Comparison of ENCODE assay signal across 9 cellular contexts in the genomic region with DNA sequence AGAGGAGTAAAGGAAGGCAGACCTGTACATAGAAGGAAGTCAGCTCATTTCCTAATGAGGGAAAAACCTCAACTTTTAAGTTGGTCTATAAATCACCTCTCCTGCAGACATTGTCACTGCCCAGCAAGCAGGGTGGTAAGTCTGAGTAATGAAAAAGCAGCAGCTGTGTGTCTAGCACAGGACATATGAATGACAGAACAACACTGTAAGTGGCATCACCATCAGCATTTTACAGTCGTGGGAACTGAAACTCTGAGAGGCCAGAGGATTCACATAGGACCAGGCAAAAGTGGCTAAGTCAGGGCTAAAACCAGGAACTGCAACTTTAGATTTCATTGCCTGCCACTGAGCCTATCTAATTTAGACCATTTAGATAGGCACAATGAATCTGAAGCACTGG.
DNase-seq lines count a peak whose midpoint lies in the region; ATAC-seq lines count a peak whose summit lies in the region.
"Had no signal": no experiment of that assay in that cellular context is flagged by ENCODE, and none has a peak within 500 bp of the region (broad histone marks: within the 10 kb centered on the region; RNA-seq: fewer than 3 reads in every experiment).

No MANE protein-coding gene starts in this region.

- ATAC-seq in GM19023 (IDR thresholded peaks at IDR 0.05; ENCODE audit: unreplicated experiment) (peak; percentile 95), GM21786 (IDR thresholded peaks at IDR 0.05; ENCODE audit: unreplicated experiment) (peak; percentile 98), HG03432 (IDR thresholded peaks at IDR 0.05; ENCODE audit: unreplicated experiment) (peak; percentile 98)

- DNase-seq in myocyte (ENCODE audit: low read depth) = peak; percentile 32
- DNase-seq in AG08396 (ENCODE audit: low spot score) = no peak
- DNase-seq in HuH-7 (ENCODE audit: low spot score) = no peak
- DNase-seq in KG1 (lab: John Stamatoyannopoulos, UW) = no peak
- DNase-seq: effector CD8-positive, alpha-beta T cell; nucleus accumbens had no signal
